ENCODE assay signal across 8 cellular contexts in the genomic region with DNA sequence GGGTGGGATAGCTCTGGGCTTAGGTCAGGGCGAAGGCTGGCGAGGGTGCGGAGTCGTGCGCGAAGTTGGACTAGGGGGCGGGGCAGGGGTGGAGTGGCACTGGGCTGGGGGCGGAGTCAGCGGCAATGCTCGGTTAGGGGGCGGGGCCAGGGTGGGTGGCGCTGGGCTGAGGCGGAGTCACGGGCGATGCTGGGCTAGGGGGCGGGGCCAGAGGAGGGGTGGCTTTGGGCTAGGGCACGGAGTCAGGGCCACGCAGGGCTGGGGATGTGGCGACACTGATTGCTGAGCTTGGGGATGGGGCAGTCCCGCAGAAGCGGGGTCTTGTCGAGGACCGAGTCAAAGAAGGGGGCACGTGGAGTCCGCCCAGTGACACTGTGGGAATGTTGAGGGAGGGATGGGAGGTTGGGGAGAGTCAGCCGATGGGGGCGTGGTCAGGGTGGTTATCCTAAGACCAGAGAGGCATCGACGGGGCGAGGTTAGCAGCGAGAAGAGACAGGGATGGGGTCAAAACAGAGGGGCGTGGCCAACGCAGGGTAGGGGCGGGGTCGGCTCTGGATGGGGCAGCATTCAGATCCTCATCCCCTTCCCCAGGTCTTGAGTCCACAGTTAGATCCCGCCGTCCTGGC. TPM values are rescaled to one million over a fixed set of nuclear protein-coding genes. Genes with fewer than 3 reads are reported as not detected.
A peak's percentile ranks its signal among the peaks of the same experiment; 100 is the strongest.
DNase-seq lines count a peak whose midpoint lies in the region; ATAC-seq and TF ChIP-seq lines count a peak whose summit lies in the region.

No MANE protein-coding gene starts in this region.

- H3K36me3 ChIP-seq in DND-41 (ENCODE audit: insufficient read depth, low read length) (peaks cover 15% of the 10 kb centered on the region; the same call in 1 of the 2 replicates), ectodermal cell (ENCODE audit: control insufficient read depth, insufficient read depth, low read length) (peaks cover 31% of the 10 kb centered on the region), mesendoderm (ENCODE audit: control insufficient read depth, insufficient read depth, low read length) (no peaks in the 10 kb centered on the region)

- H2AFZ ChIP-seq in DND-41 (ENCODE audit: low read depth, low read length), result no peak overlapping the region

- H3K9me3 ChIP-seq in DND-41 (ENCODE audit: insufficient read depth, low read length, severe bottlenecking) (no peaks in the 10 kb centered on the region), ectodermal cell (ENCODE audit: control insufficient read depth, low read length) (no peaks in the 10 kb centered on the region)

- H4K5ac ChIP-seq in mesendoderm (ENCODE audit: low read length), result no peak overlapping the region

- 5 to 7% methylated on average over 37 of the region's 37 CpGs for WGBS in ectodermal cell, 2 experiments
- no CpG with 5 or more reads among the region's 37 CpGs for WGBS in mesendoderm (ENCODE audit: extremely low coverage, insufficient coverage, low lambda C conversion rate)

- H3K56ac ChIP-seq in mesendoderm (ENCODE audit: low read length), result peak overlapping the region; percentile 34

- H3K27me3 ChIP-seq in DND-41 (ENCODE audit: insufficient read depth, low read length, poor library complexity) (no peaks in the 10 kb centered on the region), ectodermal cell (ENCODE audit: control insufficient read depth, insufficient read depth, low read length, poor library complexity, severe bottlenecking) (no peaks in the 10 kb centered on the region), mesendoderm (ENCODE audit: insufficient read depth, low read length, poor library complexity) (no peaks in the 10 kb centered on the region)

- no peak overlapping the region for H4K8ac ChIP-seq in mesendoderm (ENCODE audit: low read depth, low read length)

- no peaks in the 10 kb centered on the region for H3K9me3 Mint-ChIP-seq in activated CD4-positive, alpha-beta memory T cell treated with anti-CD3 and anti-CD28 coated beads, Interleukin-2, amount 10 ng/mL, durations not matched to agents 7 days and 5 days

- H3K9ac ChIP-seq in DND-41 (ENCODE audit: low read depth, low read length), result no peak overlapping the region
- peak overlapping the region; percentile 27 for H3K9ac ChIP-seq in mesendoderm (ENCODE audit: low read length)

- ATAC-seq in DND-41 (ENCODE audit: insufficient read depth, low read depth), result peak; percentile 75
- ATAC-seq in GM21367 (IDR thresholded peaks at IDR 0.05; ENCODE audit: unreplicated experiment), result no peak

- H2BK120ac ChIP-seq in mesendoderm (ENCODE audit: low read depth, low read length), result no peak overlapping the region

- H3K4me2 ChIP-seq in DND-41 (ENCODE audit: insufficient read depth, low read length) (no peak overlapping the region), mesendoderm (ENCODE audit: low read length) (peak overlapping the region; percentile 99)

- no peak overlapping the region for H3K18ac ChIP-seq in mesendoderm (ENCODE audit: low read length)

- H3K4ac ChIP-seq in mesendoderm (ENCODE audit: low read depth, low read length), result no peak overlapping the region

- H3K4me1 Mint-ChIP-seq in activated CD4-positive, alpha-beta memory T cell treated with anti-CD3 and anti-CD28 coated beads, Interleukin-2, amount 10 ng/mL, durations not matched to agents 7 days and 5 days, result peaks cover 6% of the 10 kb centered on the region

- no peaks in the 10 kb centered on the region for H3K4me1 ChIP-seq in DND-41 (ENCODE audit: insufficient read depth, low read length)
- H3K4me1 ChIP-seq in ectodermal cell (ENCODE audit: control insufficient read depth, insufficient read depth, low read length), result peaks cover 8% of the 10 kb centered on the region
- H3K4me1 ChIP-seq in mesendoderm (ENCODE audit: control insufficient read depth, low read depth, low read length), result peaks cover 3% of the 10 kb centered on the region

- H2BK15ac ChIP-seq in mesendoderm (replicated peaks; ENCODE audit: low read depth), result no peak overlapping the region

- H3K36me3 Mint-ChIP-seq in activated CD4-positive, alpha-beta memory T cell treated with anti-CD3 and anti-CD28 coated beads, Interleukin-2, amount 10 ng/mL, durations not matched to agents 7 days and 5 days (ENCODE audit: low read depth), result peaks cover 3% of the 10 kb centered on the region

- H3K27me3 Mint-ChIP-seq in activated CD4-positive, alpha-beta memory T cell treated with anti-CD3 and anti-CD28 coated beads, Interleukin-2, amount 10 ng/mL, durations not matched to agents 7 days and 5 days, result peaks cover 8% of the 10 kb centered on the region

- TF ChIP-seq CTCF in DND-41 (IDR thresholded peaks at IDR 0.05; ENCODE audit: borderline replicate concordance, extremely low read depth, low read length, poor library complexity, severe bottlenecking), result no peak

- POLR2A ChIA-PET in activated CD4-positive, alpha-beta memory T cell treated with anti-CD3 and anti-CD28 coated beads, Interleukin-2, amount 10 ng/mL, durations not matched to agents 7 days and 5 days (lab: Charles Lee), result interaction anchor here (1.3 kb wide), 1 partner anchor 13 kb away, joined by 6 read pairs; a partner anchor contains a TSS

- no peak overlapping the region for H3K27ac ChIP-seq in DND-41 (ENCODE audit: low read length)
- H3K27ac ChIP-seq in ectodermal cell (ENCODE audit: insufficient read depth, low read depth, low read length, poor library complexity, severe bottlenecking), result no peak overlapping the region
- no peak overlapping the region for H3K27ac ChIP-seq in mesendoderm (ENCODE audit: low read depth, low read length)

- DNase-seq in DND-41, result peak; percentile 58
- peak; percentile 76 for DNase-seq in NCI-H2029 (lab: John Stamatoyannopoulos, UW)
- DNase-seq in activated CD4-positive, alpha-beta memory T cell treated with anti-CD3 and anti-CD28 coated beads, Interleukin-2, amount 10 ng/mL, durations not matched to agents 7 days and 5 days, result peak; percentile 83
- DNase-seq in mesendoderm, result peak; percentile 96
- DNase-seq in stimulated activated CD8-positive, alpha-beta memory T cell treated with anti-CD3 and anti-CD28 coated beads, Interleukin-7, amount 100 ng/mL, for 4 hours (ENCODE audit: low read depth in 2 of 2), result peak; percentile 58 to 69
- DNase-seq in NCI-H1092 treated with DMSO at 0.1 percent for 48 hours (lab: John Stamatoyannopoulos, UW), result no peak

- no peaks in the 10 kb centered on the region for H3K79me2 ChIP-seq in DND-41 (ENCODE audit: insufficient read depth, low read length)
- H3K79me2 ChIP-seq in mesendoderm (ENCODE audit: control insufficient read depth, insufficient read depth, low read length), result no peaks in the 10 kb centered on the region

- no peaks in the 10 kb centered on the region for H3K79me1 ChIP-seq in mesendoderm (ENCODE audit: low read length)

- H3K4me3 Mint-ChIP-seq in activated CD4-positive, alpha-beta memory T cell treated with anti-CD3 and anti-CD28 coated beads, Interleukin-2, amount 10 ng/mL, durations not matched to agents 7 days and 5 days, result peak overlapping the region; percentile 49

- H2AK5ac ChIP-seq in mesendoderm (ENCODE audit: low read length), result no peak overlapping the region

- H3K23ac ChIP-seq in mesendoderm (ENCODE audit: low read length), result no peak overlapping the region

- no peak overlapping the region for H2BK5ac ChIP-seq in mesendoderm (ENCODE audit: low read length)

- H3K27ac Mint-ChIP-seq in activated CD4-positive, alpha-beta memory T cell treated with anti-CD3 and anti-CD28 coated beads, Interleukin-2, amount 10 ng/mL, durations not matched to agents 7 days and 5 days, result no peak overlapping the region

- no peak overlapping the region for H3K4me3 ChIP-seq in DND-41 (ENCODE audit: low read depth in 1 of 2, low read length in 2 of 2)
- H3K4me3 ChIP-seq in ectodermal cell (ENCODE audit: insufficient read depth, low read depth, low read length), result peak overlapping the region; percentile 8
- peak overlapping the region; percentile 45 for H3K4me3 ChIP-seq in mesendoderm (ENCODE audit: low read length)

- CTCF ChIA-PET in activated CD4-positive, alpha-beta memory T cell treated with anti-CD3 and anti-CD28 coated beads, Interleukin-2, amount 10 ng/mL, durations not matched to agents 7 days and 5 days (lab: Charles Lee), result no interaction called here

- no peaks in the 10 kb centered on the region for H4K20me1 ChIP-seq in DND-41 (ENCODE audit: insufficient read depth, low read length)

RNA-seq across cellular contexts. Expression of a gene that starts 8.7 kb away (rescaled TPM):
- not detected for total RNA-seq in activated CD4-positive, alpha-beta memory T cell treated with anti-CD3 and anti-CD28 coated beads, Interleukin-2, amount 10 ng/mL, durations not matched to agents 7 days and 5 days
- polyA plus RNA-seq in ectodermal cell (2013, experiment 1 of 4), result 73.7 TPM
- polyA plus RNA-seq in ectodermal cell (2013, experiment 2 of 4), result 75.1 TPM
- 61.6 TPM for polyA plus RNA-seq in ectodermal cell (2013, experiment 3 of 4)
- 66.8 TPM for polyA plus RNA-seq in ectodermal cell (2013, experiment 4 of 4)
- polyA plus RNA-seq in mesendoderm (2013, experiment 1 of 2), result 3.9 TPM
- polyA plus RNA-seq in mesendoderm (2013, experiment 2 of 2), result 4.0 TPM

RNA-seq across cellular contexts. Expression of a gene that starts 12.8 kb away (rescaled TPM):
- 10 to 100 TPM; 34.0 to 36.2 TPM for total RNA-seq in activated CD4-positive, alpha-beta memory T cell treated with anti-CD3 and anti-CD28 coated beads, Interleukin-2, amount 10 ng/mL, durations not matched to agents 7 days and 5 days
- 30.8 TPM for polyA plus RNA-seq in ectodermal cell (2013, experiment 1 of 4)
- polyA plus RNA-seq in ectodermal cell (2013, experiment 2 of 4), result 34.8 TPM
- polyA plus RNA-seq in ectodermal cell (2013, experiment 3 of 4), result 27.5 TPM
- 29.3 TPM for polyA plus RNA-seq in ectodermal cell (2013, experiment 4 of 4)
- 27.4 TPM for polyA plus RNA-seq in mesendoderm (2013, experiment 1 of 2)
- polyA plus RNA-seq in mesendoderm (2013, experiment 2 of 2), result 29.7 TPM

RNA-seq across cellular contexts. Expression of a gene that starts 13.1 kb away (rescaled TPM):
- 100 to 1,000 TPM; 274 to 278 TPM for total RNA-seq in activated CD4-positive, alpha-beta memory T cell treated with anti-CD3 and anti-CD28 coated beads, Interleukin-2, amount 10 ng/mL, durations not matched to agents 7 days and 5 days
- 168 TPM for polyA plus RNA-seq in ectodermal cell (2013, experiment 1 of 4)
- polyA plus RNA-seq in ectodermal cell (2013, experiment 2 of 4), result 160 TPM
- 148 TPM for polyA plus RNA-seq in ectodermal cell (2013, experiment 3 of 4)
- 141 TPM for polyA plus RNA-seq in ectodermal cell (2013, experiment 4 of 4)
- polyA plus RNA-seq in mesendoderm (2013, experiment 1 of 2), result 150 TPM
- polyA plus RNA-seq in mesendoderm (2013, experiment 2 of 2), result 147 TPM

RNA-seq across cellular contexts. Expression of a gene that starts 36.4 kb away (rescaled TPM):
- total RNA-seq in activated CD4-positive, alpha-beta memory T cell treated with anti-CD3 and anti-CD28 coated beads, Interleukin-2, amount 10 ng/mL, durations not matched to agents 7 days and 5 days, result not detected
- 36.9 TPM for polyA plus RNA-seq in ectodermal cell (2013, experiment 1 of 4)
- polyA plus RNA-seq in ectodermal cell (2013, experiment 2 of 4), result 32.4 TPM
- polyA plus RNA-seq in ectodermal cell (2013, experiment 3 of 4), result 16.4 TPM
- polyA plus RNA-seq in ectodermal cell (2013, experiment 4 of 4), result 19.6 TPM
- polyA plus RNA-seq in mesendoderm (2013, experiment 1 of 2), result 6.9 TPM
- 6.7 TPM for polyA plus RNA-seq in mesendoderm (2013, experiment 2 of 2)

Comparison
In these comparisons a context has a peak if more than half of its experiments do, and no peak if none do; other contexts are left out.
1. H3K4me3 ChIP-seq: peak in ectodermal cell (single experiment) and mesendoderm (single experiment); none in DND-41 (0 of 2).